23 cellular contexts compared by ENCODE assay signal in the genomic region with DNA sequence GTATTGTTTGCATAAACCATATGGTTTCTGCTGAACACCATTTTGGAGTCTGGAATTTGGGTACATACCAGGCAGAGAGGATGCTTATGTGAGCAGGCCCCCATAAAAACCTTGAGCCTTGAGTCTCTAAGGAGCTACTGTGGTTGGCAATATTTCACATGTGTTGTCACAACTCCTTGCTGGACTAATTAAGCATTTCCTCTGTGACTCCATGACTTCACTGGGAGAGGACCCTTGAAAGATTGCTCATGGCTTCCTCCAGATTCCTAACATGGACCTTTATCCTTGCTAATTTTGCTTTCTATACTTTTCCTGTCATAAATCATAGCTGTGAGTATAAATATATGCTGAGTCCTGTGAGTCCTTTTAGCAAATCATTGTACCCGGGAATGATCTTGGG.
"Had no signal": no experiment of that assay in that cellular context is flagged by ENCODE, and none has a peak within 500 bp of the region (broad histone marks: within the 10 kb centered on the region; RNA-seq: fewer than 3 reads in every experiment).

No MANE protein-coding gene starts in this region.

- H3K4me1 ChIP-seq: pancreas, psoas muscle, right atrium auricular region, suprapubic skin, tibial nerve had no signal

- DNase-seq: activated B cell treated with CpG ODN at 0.5 μM for 24 hours; activated CD4-positive, alpha-beta T cell treated with anti-CD3 and anti-CD28 coated beads for 36 hours; activated CD4-positive, alpha-beta T cell treated with anti-CD3 and anti-CD28 coated beads, Interleukin-2, amount 50 U/mL, for 4 hours; activated CD8-positive, alpha-beta memory T cell treated with anti-CD3 and anti-CD28 coated beads, Interleukin-2, amount 50 U/mL, for 48 hours; activated naive CD4-positive, alpha-beta T cell treated with Interleukin-2 at 50 U/mL for 16 hours; activated naive CD8-positive, alpha-beta T cell treated with anti-CD3 and anti-CD28 coated beads for 36 hours; activated T-cell treated with anti-CD3 and anti-CD28 coated beads, Interleukin-2, amount 50 U/mL, for 4 hours; amniotic stem cell; endodermal cell; heart right ventricle; naive thymus-derived CD8-positive, alpha-beta T cell; pancreas; psoas muscle; stimulated activated CD4-positive, alpha-beta T cell treated with anti-CD3 and anti-CD28 coated beads, Interleukin-2, amount 100 ng/mL, for 24 hours; stimulated activated naive CD8-positive, alpha-beta T cell treated with anti-CD3 and anti-CD28 coated beads, Interleukin-15, amount 100 ng/mL, for 72 hours; T-helper 1 cell had no signal

- H3K27ac ChIP-seq: coronary artery, epithelial cell of prostate, heart right ventricle, pancreas, psoas muscle, right atrium auricular region, skin epidermis, suprapubic skin, tibial nerve had no signal

- H3K4me3 ChIP-seq: coronary artery, heart right ventricle, lung, pancreas, psoas muscle, right atrium auricular region, skin epidermis, suprapubic skin, tibial nerve had no signal

- H3K9me3 ChIP-seq: heart right ventricle, pancreas, psoas muscle, right atrium auricular region, suprapubic skin, tibial nerve had no signal

- H3K36me3 ChIP-seq: heart right ventricle, pancreas, right atrium auricular region, suprapubic skin, tibial nerve had no signal

- H3K27me3 ChIP-seq: heart right ventricle, pancreas, right atrium auricular region, suprapubic skin, tibial nerve had no signal
